16 cellular contexts compared by ENCODE assay signal in genomic region chr10:43109671-43110249, GRCh38. TPM values are rescaled to one million over a fixed set of nuclear protein-coding genes. Genes with fewer than 3 reads are reported as not detected.
"Had no signal": no experiment of that assay in that cellular context is flagged by ENCODE, and none has a peak within 500 bp of the region (broad histone marks: within the 10 kb centered on the region; RNA-seq: fewer than 3 reads in every experiment).

No MANE protein-coding gene starts in this region.

- H3K9me3 ChIP-seq: ascending aorta, mucosa of descending colon, prostate gland, testis had no signal

- ATAC-seq: activated CD4-positive, alpha-beta T cell treated with anti-CD3 and anti-CD28 coated beads for 36 hours; activated naive CD8-positive, alpha-beta T cell treated with anti-CD3 and anti-CD28 coated beads, Interleukin-2, amount 50 U/mL, for 24 hours; left colon; natural killer cell; stimulated activated naive CD8-positive, alpha-beta T cell treated with anti-CD3 and anti-CD28 coated beads, Interleukin-15, amount 100 ng/mL, for 72 hours had no signal

- H3K9me3 Mint-ChIP-seq: activated naive CD8-positive, alpha-beta T cell treated with anti-CD3 and anti-CD28 coated beads, Interleukin-2, amount 50 U/mL, for 24 hours; natural killer cell; stimulated activated naive CD8-positive, alpha-beta T cell treated with anti-CD3 and anti-CD28 coated beads, Interleukin-15, amount 100 ng/mL, for 72 hours had no signal

- H3K4me3 Mint-ChIP-seq: activated CD4-positive, alpha-beta T cell treated with anti-CD3 and anti-CD28 coated beads for 36 hours; activated naive CD8-positive, alpha-beta T cell treated with anti-CD3 and anti-CD28 coated beads, Interleukin-2, amount 50 U/mL, for 24 hours; natural killer cell; stimulated activated naive CD8-positive, alpha-beta T cell treated with anti-CD3 and anti-CD28 coated beads, Interleukin-15, amount 100 ng/mL, for 72 hours had no signal

- H3K4me3 ChIP-seq: ascending aorta, cardiac muscle cell, mucosa of descending colon, prostate gland, testis had no signal

- DNase-seq: activated CD4-positive, alpha-beta T cell treated with anti-CD3 and anti-CD28 coated beads for 36 hours; activated naive CD4-positive, alpha-beta T cell treated with Interleukin-2 at 50 U/mL for 16 hours; activated naive CD8-positive, alpha-beta T cell treated with anti-CD3 and anti-CD28 coated beads, Interleukin-2, amount 50 U/mL, for 24 hours; effector CD4-positive, alpha-beta T cell; hypothalamus; mammary epithelial cell; natural killer cell; stimulated activated naive CD8-positive, alpha-beta T cell treated with anti-CD3 and anti-CD28 coated beads, Interleukin-15, amount 100 ng/mL, for 72 hours; T-helper 1 cell had no signal

- H3K4me1 ChIP-seq: prostate gland, testis had no signal

- H3K27me3 ChIP-seq: ascending aorta, testis had no signal

- H3K27ac ChIP-seq: ascending aorta, cardiac muscle cell, prostate gland, testis, VCaP had no signal

- H3K36me3 Mint-ChIP-seq: natural killer cell had no signal

- H3K36me3 ChIP-seq: ascending aorta, cardiac muscle cell, prostate gland had no signal

- H3K27ac Mint-ChIP-seq: activated CD4-positive, alpha-beta T cell treated with anti-CD3 and anti-CD28 coated beads for 36 hours; activated naive CD8-positive, alpha-beta T cell treated with anti-CD3 and anti-CD28 coated beads, Interleukin-2, amount 50 U/mL, for 24 hours; natural killer cell had no signal

RNA-seq across cellular contexts. Expression of gene RET, which starts 32.9 kb away (rescaled TPM):
- total RNA-seq: ascending aorta had no signal
- polyA plus RNA-seq: cardiac muscle cell had no signal
